In genomic region chr10:5291501-5292195, GRCh38 we compare ENCODE assay signal across 8 cellular contexts.
DNase-seq lines count a peak whose midpoint lies in the region; ATAC-seq, FAIRE-seq and TF ChIP-seq lines count a peak whose summit lies in the region.

No MANE protein-coding gene starts in this region.

- no peak for TF ChIP-seq CTCF in Peyer's patch (IDR thresholded peaks at IDR 0.05)

- no peaks in the 10 kb centered on the region for H3K36me3 ChIP-seq in Peyer's patch

- no peak for FAIRE-seq in H54 (lab: Jason Lieb, UNC)

- intact Hi-C loops in cardiac septum (cut with DNase I): no loop called here

- peak; percentile 34 for DNase-seq in H54 (ENCODE audit: insufficient read length, low spot score)
- DNase-seq in Peyer's patch: peak in 2 of 3 donors; percentile 28 to 64
- DNase-seq in activated gamma-delta T cell treated with anti-CD3 and anti-CD28 coated beads, Interleukin-2, amount 50 U/mL, for 16 hours (ENCODE audit: low read depth): peak; percentile 25
- peak; percentile 83 for DNase-seq in cardiac septum (ENCODE audit: low spot score)
- peak in 2 of 3 donors; percentile 35 to 39 for DNase-seq in stimulated activated CD4-positive, alpha-beta T cell treated with anti-CD3 and anti-CD28 coated beads, Interleukin-12 subunit alpha, Interleukin-12 subunit beta, amount 100 ng/mL, for 48 hours (ENCODE audit: low read depth in 2 of 3, low spot score in 1 of 3)
- DNase-seq in NCI-H446 treated with DMSO at 0.1 percent for 48 hours (lab: John Stamatoyannopoulos, UW): no peak

- ATAC-seq in HG02623 (IDR thresholded peaks at IDR 0.05; ENCODE audit: unreplicated experiment) (no peak), HG03571 (IDR thresholded peaks at IDR 0.05; ENCODE audit: unreplicated experiment) (no peak)

- H3K27me3 ChIP-seq in Peyer's patch: no peaks in the 10 kb centered on the region

- H3K4me3 ChIP-seq in Peyer's patch: peak overlapping the region in 3 of 4 donors; percentile 15 to 33 (median 18)

- H3K4me1 ChIP-seq in Peyer's patch: peaks cover 0 to 22% (median 0%) of the 10 kb centered on the region in 4 donors

- TF ChIP-seq POLR2A in H54 (IDR thresholded peaks at IDR 0.05; ENCODE audit: low read depth, low read length): no peak
- no peak for TF ChIP-seq POLR2A in Peyer's patch (IDR thresholded peaks at IDR 0.05)

- no peaks in the 10 kb centered on the region for H3K9me3 ChIP-seq in Peyer's patch

- peak overlapping the region; percentile 37 to 79 (median 70) for H3K27ac ChIP-seq in Peyer's patch
